Comparison of ENCODE assay signal across 10 cellular contexts in the genomic region with DNA sequence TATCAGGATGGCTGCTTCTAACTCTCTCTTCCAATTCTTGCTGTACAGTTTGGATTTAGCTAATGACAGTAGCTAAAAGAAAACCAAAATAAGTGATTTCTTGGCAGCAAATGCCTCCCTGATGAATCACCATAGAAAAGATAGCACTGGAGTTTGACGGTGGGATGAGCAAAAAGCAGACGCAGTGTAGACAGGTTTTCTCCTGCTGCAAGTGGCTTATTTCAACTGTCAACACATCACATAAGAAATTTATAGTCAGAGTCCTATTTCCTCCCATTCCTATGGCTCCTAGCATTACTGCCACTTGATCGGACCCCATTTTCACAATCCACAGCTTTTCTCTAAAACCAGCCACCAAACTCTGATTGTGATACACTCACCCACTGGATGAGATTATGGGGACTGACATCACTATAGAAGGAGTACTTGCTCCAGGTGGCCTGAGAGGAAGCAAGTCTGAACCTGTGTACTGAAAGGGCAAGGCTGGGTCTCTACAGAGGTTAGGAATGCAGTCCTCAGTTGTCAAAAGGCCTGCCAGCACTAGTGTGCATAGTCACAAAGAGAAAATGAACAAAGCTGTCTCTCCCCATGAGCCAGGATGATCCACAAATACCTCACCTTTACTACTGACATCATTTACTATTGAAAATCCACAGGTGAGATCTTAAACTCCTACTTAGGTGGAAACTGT.
A peak's percentile ranks its signal among the peaks of the same experiment; 100 is the strongest.
DNase-seq lines count a peak whose midpoint lies in the region; ATAC-seq and TF ChIP-seq lines count a peak whose summit lies in the region.
"Had no signal": no experiment of that assay in that cellular context is flagged by ENCODE, and none has a peak within 500 bp of the region (broad histone marks: within the 10 kb centered on the region; RNA-seq: fewer than 3 reads in every experiment).

No MANE protein-coding gene starts in this region.

- no peak for TF ChIP-seq CTCF in AG10803 (conservative IDR thresholded peaks at IDR 0.05; ENCODE audit: low read length)
- no peak for TF ChIP-seq CTCF in osteocyte (IDR thresholded peaks at IDR 0.05)

- peaks cover 53% of the 10 kb centered on the region for H3K4me1 Mint-ChIP-seq in osteocyte (ENCODE audit: unreplicated experiment)

- H3K27me3 ChIP-seq in SJSA1 (replicated peaks), result no peaks in the 10 kb centered on the region

- H3K9me3 ChIP-seq in SJSA1 (replicated peaks), result no peaks in the 10 kb centered on the region

- H3K27me3 Mint-ChIP-seq in osteocyte (ENCODE audit: unreplicated experiment), result no peaks in the 10 kb centered on the region
- H3K27me3 Mint-ChIP-seq: CD4-positive, CD25-positive, alpha-beta regulatory T cell had no signal

- ATAC-seq in HG03354 (IDR thresholded peaks at IDR 0.05; ENCODE audit: poor library complexity, severe bottlenecking, unreplicated experiment), result no peak
- no peak for ATAC-seq in HG02870 (IDR thresholded peaks at IDR 0.05; ENCODE audit: unreplicated experiment)

- no peaks in the 10 kb centered on the region for H3K36me3 ChIP-seq in SJSA1

- no peaks in the 10 kb centered on the region for H3K36me3 Mint-ChIP-seq in osteocyte (ENCODE audit: unreplicated experiment)
- H3K36me3 Mint-ChIP-seq: CD4-positive, CD25-positive, alpha-beta regulatory T cell had no signal

- H3K27ac Mint-ChIP-seq in osteocyte (ENCODE audit: unreplicated experiment), result peak overlapping the region; percentile 46

- H3K4me1 ChIP-seq in SJSA1 (replicated peaks), result peaks cover 54% of the 10 kb centered on the region

- H3K9me3 Mint-ChIP-seq in osteocyte (ENCODE audit: unreplicated experiment), result no peaks in the 10 kb centered on the region
- H3K9me3 Mint-ChIP-seq: CD4-positive, CD25-positive, alpha-beta regulatory T cell had no signal

- H3K4me3 ChIP-seq in AG10803 (ENCODE audit: low read length) (peak overlapping the region; percentile 14; the same call in 1 of the 2 replicates), SJSA1 (no peak overlapping the region)

- H3K27ac ChIP-seq in SJSA1, result peak overlapping the region; percentile 74

- H3K4me3 Mint-ChIP-seq in osteocyte (ENCODE audit: unreplicated experiment), result no peak overlapping the region
- H3K4me3 Mint-ChIP-seq: CD4-positive, CD25-positive, alpha-beta regulatory T cell had no signal

- DNase-seq in AG10803 (ENCODE audit: low read depth) (peak; percentile 58), SJSA1 (ENCODE audit: low read depth in 1 of 2, low spot score in 2 of 2) (peak in 1 of 2 experiments; percentile 72), fibroblast of peridontal ligament (ENCODE audit: extremely low read depth) (peak; percentile 70), osteocyte (ENCODE audit: extremely low spot score, unreplicated experiment) (no peak), NCI-H345 (lab: John Stamatoyannopoulos, UW) (no peak), DMS153 (lab: John Stamatoyannopoulos, UW) (no peak)
- DNase-seq: CD4-positive, CD25-positive, alpha-beta regulatory T cell; cerebellar nuclear complex had no signal

Comparison
In these comparisons a context has a peak if more than half of its experiments do, and no peak if none do; other contexts are left out.
1. DNase-seq: peak in AG10803 (single experiment) and fibroblast of peridontal ligament (single experiment); none in osteocyte (single experiment), NCI-H345 (single experiment) and DMS153 (single experiment).